ENCODE assay signal across 1 cellular context in the genomic region with DNA sequence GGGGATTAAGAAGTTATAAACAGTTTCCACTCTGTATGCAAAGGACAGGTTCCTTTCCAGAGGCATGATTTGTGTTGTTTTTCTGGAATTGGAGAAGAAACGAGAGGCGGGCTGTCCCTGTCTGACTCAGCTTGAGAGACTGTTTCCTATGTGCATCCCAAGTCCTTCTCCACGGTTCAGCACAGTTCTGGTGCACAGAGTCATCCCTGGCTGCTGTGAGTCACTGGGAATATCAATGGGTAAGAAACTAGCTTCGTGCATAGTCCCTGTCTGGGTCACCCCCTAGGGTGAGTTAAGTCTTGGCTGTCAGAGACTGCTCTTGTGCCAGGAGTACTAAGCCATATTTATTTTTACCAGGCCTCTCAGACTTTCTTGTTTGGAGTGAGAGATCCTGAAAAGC.
TF ChIP-seq lines count a peak whose summit lies in the region.

No MANE protein-coding gene starts in this region.

TF ChIP-seq in SK-N-SH treated with all-trans-retinoic acid at 6 μM for 48 hours, 23 proteins besides CTCF, POLR2A, EP300 and RAD21 (continued from another document):
- TF ChIP-seq, protein P1, sequence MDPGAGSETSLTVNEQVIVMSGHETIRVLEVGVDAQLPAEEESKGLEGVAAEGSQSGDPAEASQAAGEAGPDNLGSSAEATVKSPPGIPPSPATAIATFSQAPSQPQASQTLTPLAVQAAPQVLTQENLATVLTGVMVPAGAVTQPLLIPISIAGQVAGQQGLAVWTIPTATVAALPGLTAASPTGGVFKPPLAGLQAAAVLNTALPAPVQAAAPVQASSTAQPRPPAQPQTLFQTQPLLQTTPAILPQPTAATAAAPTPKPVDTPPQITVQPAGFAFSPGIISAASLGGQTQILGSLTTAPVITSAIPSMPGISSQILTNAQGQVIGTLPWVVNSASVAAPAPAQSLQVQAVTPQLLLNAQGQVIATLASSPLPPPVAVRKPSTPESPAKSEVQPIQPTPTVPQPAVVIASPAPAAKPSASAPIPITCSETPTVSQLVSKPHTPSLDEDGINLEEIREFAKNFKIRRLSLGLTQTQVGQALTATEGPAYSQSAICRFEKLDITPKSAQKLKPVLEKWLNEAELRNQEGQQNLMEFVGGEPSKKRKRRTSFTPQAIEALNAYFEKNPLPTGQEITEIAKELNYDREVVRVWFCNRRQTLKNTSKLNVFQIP (CRISPR knock-in tag; IDR thresholded peaks at IDR 0.05; ENCODE audit: borderline replicate concordance, low read depth) = no peak
- TF ChIP-seq ZC3H10 (CRISPR knock-in tag; IDR thresholded peaks at IDR 0.05) (no peak), TOX (CRISPR knock-in tag; IDR thresholded peaks at IDR 0.05; ENCODE audit: borderline replicate concordance) (no peak), SNAI2 (CRISPR knock-in tag; IDR thresholded peaks at IDR 0.05) (no peak), BACH2 (CRISPR knock-in tag; IDR thresholded peaks at IDR 0.05; ENCODE audit: borderline replicate concordance) (no peak), ARNTL (CRISPR knock-in tag; IDR thresholded peaks at IDR 0.05; ENCODE audit: borderline replicate concordance, low read depth) (no peak)
